In the genomic region with DNA sequence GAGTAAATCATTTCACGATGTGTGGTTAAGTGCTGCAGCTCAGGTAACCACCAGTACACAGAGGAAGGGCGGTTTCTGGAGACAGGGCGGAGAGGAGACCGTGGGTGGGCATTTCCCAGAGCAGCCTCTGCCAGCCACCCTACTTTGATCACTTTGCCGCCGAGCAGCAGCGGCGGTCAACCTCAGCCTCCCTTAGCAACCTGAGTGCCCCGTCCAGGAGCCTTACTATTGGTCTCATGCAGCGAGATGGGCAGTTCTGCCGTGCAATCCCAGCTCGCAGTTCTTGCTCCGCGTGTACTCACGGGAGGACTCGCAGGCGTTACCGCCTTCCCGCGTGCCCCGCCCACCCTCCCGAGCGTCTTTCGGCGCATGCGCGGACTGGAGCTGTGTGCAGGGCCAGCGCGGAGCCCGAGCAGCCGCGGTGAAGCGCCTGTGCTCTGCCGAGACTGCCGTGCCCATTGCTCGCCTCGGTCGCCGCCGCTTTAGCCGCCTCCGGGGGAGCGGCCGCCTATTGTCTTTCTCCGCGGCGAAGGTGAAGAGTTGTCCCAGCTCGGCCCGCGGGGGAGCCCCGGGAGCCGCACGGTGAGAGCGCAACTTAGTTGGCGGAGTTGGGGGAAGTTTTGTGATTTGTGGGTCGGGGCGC, we compare ENCODE assay signal across 1 cellular context.
TF ChIP-seq lines count a peak whose summit lies in the region.

Gene AKAP13 (plus strand): TSS at position 387 of the 643 bp plus-strand sequence. CDS start 105,118 bp downstream, outside the sequence.

TF ChIP-seq in HepG2, 621 proteins besides CTCF, POLR2A, EP300 and RAD21 (continued from another document and continues in another):
- TF ChIP-seq ZNF292 (CRISPR knock-in tag; IDR thresholded peaks at IDR 0.05; ENCODE audit: borderline replicate concordance, low read depth) (peak; percentile 29; the same call in 1 of the 2 replicates), NFIC (IDR thresholded peaks at IDR 0.05; ENCODE audit: low read length) (no peak), KMT2B (CRISPR knock-in tag; IDR thresholded peaks at IDR 0.05) (peak; percentile 66), THAP9 (CRISPR knock-in tag; IDR thresholded peaks at IDR 0.05; ENCODE audit: borderline replicate concordance) (peak; percentile 24; the same call in 1 of the 2 replicates), RARG (CRISPR knock-in tag; IDR thresholded peaks at IDR 0.05; ENCODE audit: low read depth) (no peak), PREB (CRISPR knock-in tag; IDR thresholded peaks at IDR 0.05) (no peak), POGZ (CRISPR knock-in tag; IDR thresholded peaks at IDR 0.05) (peak; percentile 17; the same call in 1 of the 2 replicates), KLF6 (CRISPR knock-in tag; IDR thresholded peaks at IDR 0.05) (no peak), ZNF713 (CRISPR knock-in tag; IDR thresholded peaks at IDR 0.05) (no peak), TMF1 (CRISPR knock-in tag; IDR thresholded peaks at IDR 0.05; ENCODE audit: low read depth) (no peak), FOXK1 (CRISPR knock-in tag; IDR thresholded peaks at IDR 0.05; ENCODE audit: borderline replicate concordance, low read depth) (peak; percentile 18; the same call in 1 of the 2 replicates), ZMYM3 (CRISPR knock-in tag; IDR thresholded peaks at IDR 0.05) (0 out of 2 replicates have a peak, but pooled peaks have one; percentile 26), ZNF33B (CRISPR knock-in tag; IDR thresholded peaks at IDR 0.05) (no peak), FOSL1 (CRISPR knock-in tag; IDR thresholded peaks at IDR 0.05; ENCODE audit: borderline replicate concordance) (no peak), ZNF790 (CRISPR knock-in tag; IDR thresholded peaks at IDR 0.05; ENCODE audit: borderline replicate concordance) (no peak), MXD4 (CRISPR knock-in tag; IDR thresholded peaks at IDR 0.05) (no peak), ZNF24 (IDR thresholded peaks at IDR 0.05) (no peak), CREM (IDR thresholded peaks at IDR 0.05) (peak; percentile 59), CREM (CRISPR knock-in tag; IDR thresholded peaks at IDR 0.05) (no peak), IKZF4 (CRISPR knock-in tag; IDR thresholded peaks at IDR 0.05; ENCODE audit: borderline replicate concordance, low read depth, not compliant biosample characterization) (no peak), ZNF678 (CRISPR knock-in tag; IDR thresholded peaks at IDR 0.05) (no peak), ISX (CRISPR knock-in tag; conservative IDR thresholded peaks at IDR 0.05) (no peak), TIGD3 (CRISPR knock-in tag; IDR thresholded peaks at IDR 0.05; ENCODE audit: borderline replicate concordance) (no peak), HHEX (CRISPR knock-in tag; IDR thresholded peaks at IDR 0.05) (no peak)
- TF ChIP-seq, protein P1, sequence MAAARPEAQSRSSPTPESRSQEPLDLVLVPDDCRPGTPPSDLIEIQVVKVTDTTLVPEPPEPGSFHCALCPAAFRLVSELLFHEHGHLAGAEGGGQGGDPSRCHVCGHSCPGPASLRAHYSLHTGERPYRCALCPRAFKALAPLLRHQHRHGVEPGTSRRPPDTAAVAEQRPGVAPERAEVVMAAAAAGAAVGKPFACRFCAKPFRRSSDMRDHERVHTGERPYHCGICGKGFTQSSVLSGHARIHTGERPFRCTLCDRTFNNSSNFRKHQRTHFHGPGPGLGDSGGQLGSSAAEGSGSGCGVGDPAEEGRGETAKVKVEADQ (CRISPR knock-in tag; IDR thresholded peaks at IDR 0.05; ENCODE audit: borderline replicate concordance), result no peak
- TF ChIP-seq, protein P2, sequence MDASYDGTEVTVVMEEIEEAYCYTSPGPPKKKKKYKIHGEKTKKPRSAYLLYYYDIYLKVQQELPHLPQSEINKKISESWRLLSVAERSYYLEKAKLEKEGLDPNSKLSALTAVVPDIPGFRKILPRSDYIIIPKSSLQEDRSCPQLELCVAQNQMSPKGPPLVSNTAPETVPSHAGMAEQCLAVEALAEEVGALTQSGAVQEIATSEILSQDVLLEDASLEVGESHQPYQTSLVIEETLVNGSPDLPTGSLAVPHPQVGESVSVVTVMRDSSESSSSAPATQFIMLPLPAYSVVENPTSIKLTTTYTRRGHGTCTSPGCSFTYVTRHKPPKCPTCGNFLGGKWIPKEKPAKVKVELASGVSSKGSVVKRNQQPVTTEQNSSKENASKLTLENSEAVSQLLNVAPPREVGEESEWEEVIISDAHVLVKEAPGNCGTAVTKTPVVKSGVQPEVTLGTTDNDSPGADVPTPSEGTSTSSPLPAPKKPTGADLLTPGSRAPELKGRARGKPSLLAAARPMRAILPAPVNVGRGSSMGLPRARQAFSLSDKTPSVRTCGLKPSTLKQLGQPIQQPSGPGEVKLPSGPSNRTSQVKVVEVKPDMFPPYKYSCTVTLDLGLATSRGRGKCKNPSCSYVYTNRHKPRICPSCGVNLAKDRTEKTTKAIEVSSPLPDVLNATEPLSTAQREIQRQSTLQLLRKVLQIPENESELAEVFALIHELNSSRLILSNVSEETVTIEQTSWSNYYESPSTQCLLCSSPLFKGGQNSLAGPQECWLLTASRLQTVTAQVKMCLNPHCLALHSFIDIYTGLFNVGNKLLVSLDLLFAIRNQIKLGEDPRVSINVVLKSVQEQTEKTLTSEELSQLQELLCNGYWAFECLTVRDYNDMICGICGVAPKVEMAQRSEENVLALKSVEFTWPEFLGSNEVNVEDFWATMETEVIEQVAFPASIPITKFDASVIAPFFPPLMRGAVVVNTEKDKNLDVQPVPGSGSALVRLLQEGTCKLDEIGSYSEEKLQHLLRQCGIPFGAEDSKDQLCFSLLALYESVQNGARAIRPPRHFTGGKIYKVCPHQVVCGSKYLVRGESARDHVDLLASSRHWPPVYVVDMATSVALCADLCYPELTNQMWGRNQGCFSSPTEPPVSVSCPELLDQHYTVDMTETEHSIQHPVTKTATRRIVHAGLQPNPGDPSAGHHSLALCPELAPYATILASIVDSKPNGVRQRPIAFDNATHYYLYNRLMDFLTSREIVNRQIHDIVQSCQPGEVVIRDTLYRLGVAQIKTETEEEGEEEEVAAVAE (CRISPR knock-in tag; IDR thresholded peaks at IDR 0.05; ENCODE audit: borderline replicate concordance), result peak; percentile 12; the same call in 1 of the 2 replicates
- TF ChIP-seq, protein P3, sequence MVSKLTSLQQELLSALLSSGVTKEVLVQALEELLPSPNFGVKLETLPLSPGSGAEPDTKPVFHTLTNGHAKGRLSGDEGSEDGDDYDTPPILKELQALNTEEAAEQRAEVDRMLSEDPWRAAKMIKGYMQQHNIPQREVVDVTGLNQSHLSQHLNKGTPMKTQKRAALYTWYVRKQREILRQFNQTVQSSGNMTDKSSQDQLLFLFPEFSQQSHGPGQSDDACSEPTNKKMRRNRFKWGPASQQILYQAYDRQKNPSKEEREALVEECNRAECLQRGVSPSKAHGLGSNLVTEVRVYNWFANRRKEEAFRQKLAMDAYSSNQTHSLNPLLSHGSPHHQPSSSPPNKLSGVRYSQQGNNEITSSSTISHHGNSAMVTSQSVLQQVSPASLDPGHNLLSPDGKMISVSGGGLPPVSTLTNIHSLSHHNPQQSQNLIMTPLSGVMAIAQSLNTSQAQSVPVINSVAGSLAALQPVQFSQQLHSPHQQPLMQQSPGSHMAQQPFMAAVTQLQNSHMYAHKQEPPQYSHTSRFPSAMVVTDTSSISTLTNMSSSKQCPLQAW (CRISPR knock-in tag; IDR thresholded peaks at IDR 0.05), result peak; percentile 27; the same call in 1 of the 2 replicates
- TF ChIP-seq, protein P4, sequence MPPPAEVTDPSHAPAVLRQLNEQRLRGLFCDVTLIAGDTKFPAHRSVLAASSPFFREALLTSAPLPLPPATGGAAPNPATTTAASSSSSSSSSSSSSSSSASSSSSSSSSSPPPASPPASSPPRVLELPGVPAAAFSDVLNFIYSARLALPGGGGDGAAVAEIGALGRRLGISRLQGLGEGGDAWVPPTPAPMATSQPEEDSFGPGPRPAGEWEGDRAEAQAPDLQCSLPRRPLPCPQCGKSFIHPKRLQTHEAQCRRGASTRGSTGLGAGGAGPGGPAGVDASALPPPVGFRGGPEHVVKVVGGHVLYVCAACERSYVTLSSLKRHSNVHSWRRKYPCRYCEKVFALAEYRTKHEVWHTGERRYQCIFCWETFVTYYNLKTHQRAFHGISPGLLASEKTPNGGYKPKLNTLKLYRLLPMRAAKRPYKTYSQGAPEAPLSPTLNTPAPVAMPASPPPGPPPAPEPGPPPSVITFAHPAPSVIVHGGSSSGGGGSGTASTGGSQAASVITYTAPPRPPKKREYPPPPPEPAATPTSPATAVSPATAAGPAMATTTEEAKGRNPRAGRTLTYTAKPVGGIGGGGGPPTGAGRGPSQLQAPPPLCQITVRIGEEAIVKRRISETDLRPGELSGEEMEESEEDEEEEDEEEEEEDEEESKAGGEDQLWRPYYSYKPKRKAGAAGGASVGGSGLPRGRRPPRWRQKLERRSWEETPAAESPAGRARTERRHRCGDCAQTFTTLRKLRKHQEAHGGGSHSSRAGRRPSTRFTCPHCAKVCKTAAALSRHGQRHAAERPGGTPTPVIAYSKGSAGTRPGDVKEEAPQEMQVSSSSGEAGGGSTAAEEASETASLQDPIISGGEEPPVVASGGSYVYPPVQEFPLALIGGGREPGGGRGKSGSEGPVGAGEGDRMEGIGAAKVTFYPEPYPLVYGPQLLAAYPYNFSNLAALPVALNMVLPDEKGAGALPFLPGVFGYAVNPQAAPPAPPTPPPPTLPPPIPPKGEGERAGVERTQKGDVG (CRISPR knock-in tag; IDR thresholded peaks at IDR 0.05; ENCODE audit: borderline replicate concordance), result no peak
- TF ChIP-seq, protein P5, sequence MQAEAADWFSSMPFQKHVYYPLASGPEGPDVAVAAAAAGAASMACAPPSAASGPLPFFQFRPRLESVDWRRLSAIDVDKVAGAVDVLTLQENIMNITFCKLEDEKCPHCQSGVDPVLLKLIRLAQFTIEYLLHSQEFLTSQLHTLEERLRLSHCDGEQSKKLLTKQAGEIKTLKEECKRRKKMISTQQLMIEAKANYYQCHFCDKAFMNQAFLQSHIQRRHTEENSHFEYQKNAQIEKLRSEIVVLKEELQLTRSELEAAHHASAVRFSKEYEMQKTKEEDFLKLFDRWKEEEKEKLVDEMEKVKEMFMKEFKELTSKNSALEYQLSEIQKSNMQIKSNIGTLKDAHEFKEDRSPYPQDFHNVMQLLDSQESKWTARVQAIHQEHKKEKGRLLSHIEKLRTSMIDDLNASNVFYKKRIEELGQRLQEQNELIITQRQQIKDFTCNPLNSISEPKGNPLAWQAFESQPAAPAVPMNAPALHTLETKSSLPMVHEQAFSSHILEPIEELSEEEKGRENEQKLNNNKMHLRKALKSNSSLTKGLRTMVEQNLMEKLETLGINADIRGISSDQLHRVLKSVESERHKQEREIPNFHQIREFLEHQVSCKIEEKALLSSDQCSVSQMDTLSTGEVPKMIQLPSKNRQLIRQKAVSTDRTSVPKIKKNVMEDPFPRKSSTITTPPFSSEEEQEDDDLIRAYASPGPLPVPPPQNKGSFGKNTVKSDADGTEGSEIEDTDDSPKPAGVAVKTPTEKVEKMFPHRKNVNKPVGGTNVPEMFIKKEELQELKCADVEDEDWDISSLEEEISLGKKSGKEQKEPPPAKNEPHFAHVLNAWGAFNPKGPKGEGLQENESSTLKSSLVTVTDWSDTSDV (CRISPR knock-in tag; IDR thresholded peaks at IDR 0.05), result no peak
